ENCODE assay signal across 9 cellular contexts in the genomic region with DNA sequence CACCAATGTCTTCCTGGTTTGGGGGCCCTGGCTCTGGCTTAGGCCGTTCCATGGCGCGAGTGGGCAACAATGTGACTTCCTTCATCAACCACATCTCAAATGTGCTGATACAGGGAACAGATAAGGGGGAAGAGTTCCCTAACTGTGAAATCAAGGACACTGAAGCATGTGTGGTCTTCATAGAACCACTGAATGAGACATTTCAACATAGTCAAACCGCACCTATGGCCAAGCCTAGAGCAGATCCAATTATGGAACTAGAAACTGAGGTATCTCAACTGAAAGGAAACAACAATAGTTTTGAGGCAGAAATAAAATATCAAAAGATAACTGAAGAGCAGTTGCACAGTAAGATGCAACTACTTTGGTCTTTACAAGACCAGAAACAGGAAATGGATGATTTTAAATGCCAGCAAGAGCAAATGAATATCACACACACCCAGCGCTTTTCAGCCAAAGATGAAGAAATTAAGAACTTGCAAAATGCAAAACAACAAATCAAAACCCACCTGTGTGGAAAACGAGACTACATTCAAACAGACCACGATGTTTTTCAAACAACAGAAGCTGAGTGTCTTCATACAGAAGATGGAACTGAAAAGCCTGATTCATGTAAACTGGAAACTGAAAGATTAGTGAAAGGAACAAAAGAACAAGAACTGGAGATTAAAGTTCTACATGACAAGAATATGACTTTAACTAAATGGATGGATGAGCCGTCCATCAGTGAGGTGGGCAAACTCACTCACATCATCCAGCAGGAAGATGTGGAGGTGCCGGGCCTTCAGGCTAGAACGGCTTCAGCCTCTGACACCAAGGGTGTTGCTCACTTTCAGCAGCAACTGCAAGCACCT. TPM values are rescaled to one million over a fixed set of nuclear protein-coding genes. Genes with fewer than 3 reads are reported as not detected.
DNase-seq lines count a peak whose midpoint lies in the region; ATAC-seq and TF ChIP-seq lines count a peak whose summit lies in the region.
"Had no signal": no experiment of that assay in that cellular context is flagged by ENCODE, and none has a peak within 500 bp of the region (broad histone marks: within the 10 kb centered on the region; RNA-seq: fewer than 3 reads in every experiment).

No MANE protein-coding gene starts in this region.

- no peaks in the 10 kb centered on the region for H3K27me3 Mint-ChIP-seq in CD14-positive monocyte (ENCODE audit: low read depth in 3 of 3)

- H3K4me3 Mint-ChIP-seq in CD14-positive monocyte: peak overlapping the region; percentile 51 to 75

- ATAC-seq in GM19043 (IDR thresholded peaks at IDR 0.05; ENCODE audit: low read depth, unreplicated experiment) (peak; percentile 69), HG03342 (IDR thresholded peaks at IDR 0.05; ENCODE audit: unreplicated experiment) (peak; percentile 66), HG02571 (IDR thresholded peaks at IDR 0.05; ENCODE audit: unreplicated experiment) (no peak)

- TF ChIP-seq CTCF in CD14-positive monocyte (IDR thresholded peaks at IDR 0.05): no peak

- intact Hi-C loops in CD14-positive monocyte (cut with micrococcal nuclease): no loop called here

- H3K27ac Mint-ChIP-seq in CD14-positive monocyte: peak overlapping the region in 4 of 7 donors; percentile 51 to 73 (median 69)

- DNase-seq in CD14-positive monocyte (ENCODE audit: low spot score): no peak
- DNase-seq in activated CD8-positive, alpha-beta memory T cell treated with anti-CD3 and anti-CD28 coated beads, Interleukin-2, amount 50 U/mL, for 48 hours: peak; percentile 58
- no peak for DNase-seq in NCI-H1417 (lab: John Stamatoyannopoulos, UW)
- no peak for DNase-seq in NCI-H1436 treated with DMSO at 0.1 percent for 48 hours (lab: John Stamatoyannopoulos, UW)
- DNase-seq in SW480 (ENCODE audit: low spot score): no peak
- DNase-seq: Calu3 had no signal

- peaks cover 23% of the 10 kb centered on the region for H3K4me1 Mint-ChIP-seq in CD14-positive monocyte

- H3K9me3 Mint-ChIP-seq in CD14-positive monocyte: no peaks in the 10 kb centered on the region

- H3K36me3 Mint-ChIP-seq in CD14-positive monocyte: no peaks in the 10 kb centered on the region

RNA-seq across cellular contexts. Expression of a gene that starts 18.1 kb away (rescaled TPM):
- polyA plus RNA-seq in CD14-positive monocyte: 10 to 100 TPM; 33.1 to 34.2 TPM
